Comparison of ENCODE assay signal across 29 cellular contexts in genomic region chr3:48678056-48678455, GRCh38. TPM values are rescaled to one million over a fixed set of nuclear protein-coding genes. Genes with fewer than 3 reads are reported as not detected.
DNase-seq lines count a peak whose midpoint lies in the region; ATAC-seq and TF ChIP-seq lines count a peak whose summit lies in the region.
"Had no signal": no experiment of that assay in that cellular context is flagged by ENCODE, and none has a peak within 500 bp of the region (broad histone marks: within the 10 kb centered on the region; RNA-seq: fewer than 3 reads in every experiment).

No MANE protein-coding gene starts in this region.

- H3K27ac ChIP-seq in GM23248 = no peak overlapping the region
- no peak overlapping the region for H3K27ac ChIP-seq in effector memory CD4-positive, alpha-beta T cell (ENCODE audit: insufficient read depth, low read length, poor library complexity, severe bottlenecking)
- H3K27ac ChIP-seq in right atrium auricular region = no peak overlapping the region
- H3K27ac ChIP-seq: C4-2B, upper lobe of right lung had no signal

- no peak overlapping the region for H3K4me3 ChIP-seq in GM23248
- H3K4me3 ChIP-seq in effector memory CD4-positive, alpha-beta T cell (ENCODE audit: insufficient read depth, low read depth, low read length, poor library complexity, severe bottlenecking) = no peak overlapping the region
- no peak overlapping the region for H3K4me3 ChIP-seq in right atrium auricular region
- H3K4me3 ChIP-seq: smooth muscle cell, upper lobe of right lung had no signal

- no peaks in the 10 kb centered on the region for H3K79me2 ChIP-seq in GM23248 (ENCODE audit: insufficient read depth)

- no peak for ATAC-seq in GM19452 (IDR thresholded peaks at IDR 0.05; ENCODE audit: unreplicated experiment)
- ATAC-seq: activated T-helper 17 cell treated with anti-CD3 and anti-CD28 coated beads, Interleukin-2, amount 50 U/mL, for 72 hours; stimulated activated memory B cell treated with anti-CD40 and anti-IgM and Interleukin-4, amounts not matched to agents 10 μg/mL and 1 μg/mL and 100 μg/mL, for 72 hours; upper lobe of right lung had no signal

- H4K20me1 ChIP-seq in GM23248 (ENCODE audit: insufficient read depth) = no peaks in the 10 kb centered on the region

- no peaks in the 10 kb centered on the region for H3K9me2 ChIP-seq in GM23248 (ENCODE audit: insufficient read depth)

- no peak overlapping the region for H2AFZ ChIP-seq in GM23248

- DNase-seq in A172 (ENCODE audit: low spot score) (peak; percentile 29), GM23248 (peak; percentile 59), astrocyte of the hippocampus (ENCODE audit: low read depth, low spot score) (peak; percentile 43), iris pigment epithelial cell (ENCODE audit: low read depth) (peak; percentile 47), 8988T (no peak), right atrium auricular region (ENCODE audit: low spot score) (no peak)
- DNase-seq in effector memory CD4-positive, alpha-beta T cell = no peak
- DNase-seq: activated CD4-positive, alpha-beta memory T cell treated with anti-CD3 and anti-CD28 coated beads for 36 hours; activated CD8-positive, alpha-beta memory T cell treated with anti-CD3 and anti-CD28 coated beads, Interleukin-2, amount 50 U/mL, for 48 hours; activated naive CD8-positive, alpha-beta T cell treated with anti-CD3 and anti-CD28 coated beads for 36 hours; effector CD8-positive, alpha-beta T cell; kidney; NCI-H1092 treated with DMSO at 0.1 percent for 48 hours; NCI-H2081; NCI-H345; NCI-H774; stimulated activated CD4-positive, alpha-beta T cell treated with anti-CD3 and anti-CD28 coated beads, Interleukin-2, amount 100 ng/mL, for 24 hours; T1000; upper lobe of right lung had no signal

- H3K4me2 ChIP-seq in GM23248 (ENCODE audit: unreplicated experiment) = no peak overlapping the region
- H3K4me2 ChIP-seq: smooth muscle cell had no signal

- TF ChIP-seq CTCF in right atrium auricular region (IDR thresholded peaks at IDR 0.05) = no peak

- H3K27me3 ChIP-seq in GM23248 (replicated peaks; ENCODE audit: insufficient read depth) (no peaks in the 10 kb centered on the region), right atrium auricular region (no peaks in the 10 kb centered on the region)
- H3K27me3 ChIP-seq in effector memory CD4-positive, alpha-beta T cell (replicated peaks; ENCODE audit: control insufficient read depth, insufficient read depth, low read length, poor library complexity, severe bottlenecking) = no peaks in the 10 kb centered on the region
- H3K27me3 ChIP-seq: upper lobe of right lung had no signal

- H3K4me1 ChIP-seq in GM23248 (ENCODE audit: insufficient read depth) (peaks cover 4% of the 10 kb centered on the region; the same call in 1 of the 2 replicates), right atrium auricular region (peaks cover 0 to 3% of the 10 kb centered on the region in 2 donors)
- H3K4me1 ChIP-seq in effector memory CD4-positive, alpha-beta T cell (ENCODE audit: control insufficient read depth, insufficient read depth, low read length, poor library complexity, severe bottlenecking) = peaks cover 5% of the 10 kb centered on the region

- 56 to 68% methylated on average over 4 of the region's 4 CpGs for WGBS in GM23248 (ENCODE audit: low coverage in 1 of 2, low lambda C conversion rate in 2 of 2, missing lambda C conversion rate in 2 of 2), 2 experiments

- H3K9ac ChIP-seq in GM23248 = no peak overlapping the region

- H3K36me3 ChIP-seq in GM23248 (ENCODE audit: low read depth) = peaks cover 4% of the 10 kb centered on the region; the same call in 1 of the 2 replicates
- peaks cover 29% of the 10 kb centered on the region for H3K36me3 ChIP-seq in effector memory CD4-positive, alpha-beta T cell (ENCODE audit: control insufficient read depth, insufficient read depth, low read length)
- peaks cover 70% of the 10 kb centered on the region for H3K36me3 ChIP-seq in right atrium auricular region

- H3K9me3 ChIP-seq in GM23248 (ENCODE audit: low read depth) (no peaks in the 10 kb centered on the region), right atrium auricular region (no peaks in the 10 kb centered on the region)
- no peaks in the 10 kb centered on the region for H3K9me3 ChIP-seq in effector memory CD4-positive, alpha-beta T cell (ENCODE audit: control insufficient read depth, low read length)
- H3K9me3 ChIP-seq: upper lobe of right lung had no signal

- in situ Hi-C loops in GM23248 (cut with MboI) = no loop called here

- H3F3A ChIP-seq in GM23248 (ENCODE audit: insufficient read depth) = no peaks in the 10 kb centered on the region

RNA-seq across cellular contexts. Expression of gene NCKIPSD, which starts 7.7 kb away (rescaled TPM):
- 23.6 and 37.7 TPM in 2 replicates for total RNA-seq in A172 (2014; rRNA removed; shearing (Covaris generic))
- total RNA-seq in GM23248 (2014; rRNA removed; shearing (Covaris generic)) = 32.5 and 39.3 TPM in 2 replicates
- polyA plus RNA-seq in GM23248 (2016; fragmentation: Nextera tagmentation; extraction: Ambion mirVana) = 20.6 and 21.7 TPM in 2 replicates
- total RNA-seq in right atrium auricular region = 10 to 100 TPM; 51.7 to 97.7 TPM

RNA-seq across cellular contexts. Expression of gene CELSR3, which starts 15.4 kb away (rescaled TPM):
- 4.9 and 5.8 TPM in 2 replicates for total RNA-seq in A172 (2014; rRNA removed; shearing (Covaris generic))
- total RNA-seq in GM23248 (2014; rRNA removed; shearing (Covaris generic)) = 1.4 TPM in 2 replicates
- polyA plus RNA-seq in GM23248 (2016; fragmentation: Nextera tagmentation; extraction: Ambion mirVana) = 0.30 and 0.40 TPM in 2 replicates
- under 1 TPM; 0.11 to 0.59 TPM for total RNA-seq in right atrium auricular region

RNA-seq across cellular contexts. Expression of gene IP6K2, which starts 39.0 kb away (rescaled TPM):
- 64.1 and 73.4 TPM in 2 replicates for total RNA-seq in A172 (2014; rRNA removed; shearing (Covaris generic))
- 59.1 and 59.6 TPM in 2 replicates for total RNA-seq in GM23248 (2014; rRNA removed; shearing (Covaris generic))
- 56.5 and 57.4 TPM in 2 replicates for polyA plus RNA-seq in GM23248 (2016; fragmentation: Nextera tagmentation; extraction: Ambion mirVana)
- 10 to 100 TPM; 35.7 to 39.6 TPM for total RNA-seq in right atrium auricular region

RNA-seq across cellular contexts. Expression of gene SLC26A6, which starts 42.8 kb away (rescaled TPM):
- total RNA-seq in A172 (2014; rRNA removed; shearing (Covaris generic)) = 16.9 and 17.5 TPM in 2 replicates
- total RNA-seq in GM23248 (2014; rRNA removed; shearing (Covaris generic)) = 21.1 and 28.3 TPM in 2 replicates
- 11.2 and 13.4 TPM in 2 replicates for polyA plus RNA-seq in GM23248 (2016; fragmentation: Nextera tagmentation; extraction: Ambion mirVana)
- 10 to 100 TPM in 1 of 2 donors, 1 to 10 TPM in 1; 9.6 to 10.1 TPM for total RNA-seq in right atrium auricular region

RNA-seq across cellular contexts. Expression of gene TMEM89, which starts 56.5 kb away (rescaled TPM):
- total RNA-seq in A172 (2014; rRNA removed; shearing (Covaris generic)) = not detected in 2 replicates
- total RNA-seq in GM23248 (2014; rRNA removed; shearing (Covaris generic)) = not detected in 2 replicates
- polyA plus RNA-seq in GM23248 (2016; fragmentation: Nextera tagmentation; extraction: Ambion mirVana) = not detected in 2 replicates
- total RNA-seq in right atrium auricular region = not detected
- total RNA-seq: activated naive CD8-positive, alpha-beta T cell treated with anti-CD3 and anti-CD28 coated beads for 36 hours; cerebellum; Daoy; kidney; myocyte; renal cortical epithelial cell; smooth muscle cell; upper lobe of right lung had no signal
- polyA plus RNA-seq: esophagus had no signal

Comparison
In these comparisons a context has a peak if more than half of its experiments do, and no peak if none do; other contexts are left out.
1. DNase-seq: peak in A172 (single experiment), GM23248 (single experiment), astrocyte of the hippocampus (single experiment) and iris pigment epithelial cell (single experiment); none in effector memory CD4-positive, alpha-beta T cell (0 of 3), 8988T (single experiment) and right atrium auricular region (single experiment).